Comparison of ENCODE assay signal across 29 cellular contexts in the genomic region with DNA sequence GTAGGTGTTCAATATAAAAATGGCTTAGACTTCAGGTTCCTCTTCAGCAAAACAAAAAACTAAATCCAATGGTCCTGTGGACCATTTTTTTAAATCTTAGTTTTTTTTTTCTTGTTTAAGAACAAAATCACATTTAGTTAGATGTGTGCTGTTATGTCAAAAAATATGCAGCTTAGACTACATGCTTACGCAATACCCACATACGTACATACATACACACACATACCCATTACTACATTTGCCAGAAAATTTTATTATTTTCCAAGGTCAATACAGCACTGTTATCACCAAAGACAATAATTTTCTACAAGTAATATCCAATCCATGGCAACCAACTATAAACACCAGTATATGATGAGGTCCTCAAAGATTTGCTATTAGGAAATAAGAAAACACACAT.
"Had no signal": no experiment of that assay in that cellular context is flagged by ENCODE, and none has a peak within 500 bp of the region (broad histone marks: within the 10 kb centered on the region; RNA-seq: fewer than 3 reads in every experiment).

No MANE protein-coding gene starts in this region.

- H3K4me1 Mint-ChIP-seq: naive B cell; neural crest cell; stimulated activated effector memory CD8-positive, alpha-beta T cell treated with anti-CD3 and anti-CD28 coated beads, Interleukin-12 subunit alpha, Interleukin-12 subunit beta, amount 100 ng/mL, for 72 hours had no signal

- H3K36me3 ChIP-seq: esophagus squamous epithelium, heart right ventricle, left lung, neutrophil, prostate gland, right atrium auricular region, sigmoid colon, stomach, vagina had no signal

- H3K27ac ChIP-seq: esophagus squamous epithelium, heart right ventricle, left lung, neutrophil, prostate gland, right atrium auricular region, sigmoid colon, stomach, vagina had no signal

- H3K4me3 ChIP-seq: coronary artery, esophagus squamous epithelium, heart right ventricle, left lung, mucosa of descending colon, prostate gland, right atrium auricular region, sigmoid colon, stomach, vagina had no signal

- H3K36me3 Mint-ChIP-seq: naive B cell; natural killer cell treated with Interleukin-12 subunit alpha and Interleukin-12 subunit beta and Interleukin-15 and Interleukin-18, amount 100 ng/mL, for 72 hours; stimulated activated effector memory CD8-positive, alpha-beta T cell treated with anti-CD3 and anti-CD28 coated beads, Interleukin-12 subunit alpha, Interleukin-12 subunit beta, amount 100 ng/mL, for 72 hours had no signal

- H3K9me3 ChIP-seq: esophagus squamous epithelium, heart right ventricle, left lung, mucosa of descending colon, neutrophil, prostate gland, right atrium auricular region, sigmoid colon, stomach, vagina had no signal

- H3K4me3 Mint-ChIP-seq: mesothelial cell of epicardium; natural killer cell treated with Interleukin-12 subunit alpha and Interleukin-12 subunit beta and Interleukin-15 and Interleukin-18, amount 100 ng/mL, for 72 hours; neural crest cell; stimulated activated effector memory CD8-positive, alpha-beta T cell treated with anti-CD3 and anti-CD28 coated beads, Interleukin-12 subunit alpha, Interleukin-12 subunit beta, amount 100 ng/mL, for 72 hours had no signal

- H3K27ac Mint-ChIP-seq: naive B cell; natural killer cell treated with Interleukin-12 subunit alpha and Interleukin-12 subunit beta and Interleukin-15 and Interleukin-18, amount 100 ng/mL, for 72 hours; stimulated activated effector memory CD8-positive, alpha-beta T cell treated with anti-CD3 and anti-CD28 coated beads, Interleukin-12 subunit alpha, Interleukin-12 subunit beta, amount 100 ng/mL, for 72 hours had no signal

- ATAC-seq: left cardiac atrium; left lung; mucosa of descending colon; natural killer cell treated with Interleukin-12 subunit alpha and Interleukin-12 subunit beta and Interleukin-15 and Interleukin-18, amount 100 ng/mL, for 72 hours; stimulated activated effector memory CD8-positive, alpha-beta T cell treated with anti-CD3 and anti-CD28 coated beads, Interleukin-12 subunit alpha, Interleukin-12 subunit beta, amount 100 ng/mL, for 72 hours had no signal

- H3K27me3 Mint-ChIP-seq: naive B cell; natural killer cell treated with Interleukin-12 subunit alpha and Interleukin-12 subunit beta and Interleukin-15 and Interleukin-18, amount 100 ng/mL, for 72 hours had no signal

- H3K9me3 Mint-ChIP-seq: stimulated activated effector memory CD8-positive, alpha-beta T cell treated with anti-CD3 and anti-CD28 coated beads, Interleukin-12 subunit alpha, Interleukin-12 subunit beta, amount 100 ng/mL, for 72 hours had no signal

- H3K4me1 ChIP-seq: prostate gland, right atrium auricular region, vagina had no signal

- H3K27me3 ChIP-seq: esophagus squamous epithelium, heart right ventricle, left lung, neutrophil, right atrium auricular region, sigmoid colon, stomach, vagina had no signal

- DNase-seq: dermis blood vessel endothelial cell; effector memory CD4-positive, alpha-beta T cell; erythroblast; esophagus squamous epithelium; foreskin melanocyte; glutamatergic neuron; heart right ventricle; hippocampal formation; left cardiac atrium; left lung; mesenchymal stem cell; mucosa of descending colon; naive B cell; sigmoid colon; stimulated activated CD4-positive, alpha-beta T cell treated with anti-CD3 and anti-CD28 coated beads, Interleukin-2, amount 100 ng/mL, for 24 hours; stimulated activated CD4-positive, alpha-beta T cell treated with anti-CD3 and anti-CD28 coated beads, Interleukin-4, amount 100 ng/mL, for 24 hours; stimulated activated naive CD4-positive, alpha-beta T cell treated with Interleukin-2 at 50 U/mL for 16 hours; stomach; substantia nigra; trophoblast cell had no signal
